1 cellular context compared by ENCODE assay signal in genomic region chr9:3035594-3036389, GRCh38.
TF ChIP-seq lines count a peak whose summit lies in the region.

No MANE protein-coding gene starts in this region.

TF ChIP-seq in H1, 55 proteins besides CTCF, POLR2A, EP300 and RAD21:
- TF ChIP-seq SP2 (IDR thresholded peaks at IDR 0.05; ENCODE audit: low read length) (no peak), CEBPB (IDR thresholded peaks at IDR 0.05; ENCODE audit: low read depth, low read length) (peak; percentile 42; the same call in 1 of the 2 replicates)
